Comparison of ENCODE assay signal across 15 cellular contexts in genomic region chr3:169871129-169871886, GRCh38. TPM values are rescaled to one million over a fixed set of nuclear protein-coding genes. Genes with fewer than 3 reads are reported as not detected.
A peak's percentile ranks its signal among the peaks of the same experiment; 100 is the strongest.
DNase-seq lines count a peak whose midpoint lies in the region; ATAC-seq and TF ChIP-seq lines count a peak whose summit lies in the region.
"Had no signal": no experiment of that assay in that cellular context is flagged by ENCODE, and none has a peak within 500 bp of the region (broad histone marks: within the 10 kb centered on the region; RNA-seq: fewer than 3 reads in every experiment).

No MANE protein-coding gene starts in this region.

- H3K4me1 Mint-ChIP-seq in CD4-positive, alpha-beta T cell (ENCODE audit: low read depth) = peaks cover 31% of the 10 kb centered on the region
- H3K4me1 Mint-ChIP-seq in WTC11 (peaks cover 12% of the 10 kb centered on the region), endodermal cell (peaks cover 10% of the 10 kb centered on the region)

- H3K4me3 ChIP-seq in lung (no peak overlapping the region), endodermal cell (ENCODE audit: low read length) (no peak overlapping the region), smooth muscle cell (no peak overlapping the region), lower leg skin (ENCODE audit: low read depth, poor library complexity, severe bottlenecking) (no peak overlapping the region)
- H3K4me3 ChIP-seq: right atrium auricular region had no signal

- no peaks in the 10 kb centered on the region for H3K36me3 ChIP-seq in lung (ENCODE audit: control insufficient read depth in 2 of 2, insufficient read depth in 2 of 2, low read length in 2 of 2)
- H3K36me3 ChIP-seq in endodermal cell (ENCODE audit: control insufficient read depth, insufficient read depth, low read length) = no peaks in the 10 kb centered on the region
- H3K36me3 ChIP-seq in smooth muscle cell (ENCODE audit: low read depth) = no peaks in the 10 kb centered on the region
- H3K36me3 ChIP-seq: BE2C, right atrium auricular region had no signal

- CTCF ChIA-PET in CD4-positive, alpha-beta T cell (lab: Charles Lee) = no interaction called here
- CTCF ChIA-PET in WTC11 (lab: Charles Lee) = interaction anchor here (1.4 kb wide), 1 partner anchor 166 kb away, joined by 7 read pairs; the partner anchor contains the start of gene GPR160

- WGBS in lung, 2 donors = 84 to 95% methylated on average over 2 of the region's 2 CpGs
- WGBS in endodermal cell (ENCODE audit: insufficient coverage in 1 of 2, insufficient read length in 1 of 2), 2 experiments = 85% methylated on average over 1 of the region's 2 CpGs; no CpG with 5 or more reads in 1 of the 2 experiments
- WGBS in smooth muscle cell (ENCODE audit: low lambda C conversion rate) = 97% methylated on average over 2 of the region's 2 CpGs
- 66 to 74% methylated on average over 2 of the region's 2 CpGs for WGBS in lower leg skin, 2 donors

- no peaks in the 10 kb centered on the region for H3K27me3 Mint-ChIP-seq in CD4-positive, alpha-beta T cell
- H3K27me3 Mint-ChIP-seq in WTC11 (ENCODE audit: low read depth) = no peaks in the 10 kb centered on the region
- H3K27me3 Mint-ChIP-seq in endodermal cell (ENCODE audit: insufficient read depth) = no peaks in the 10 kb centered on the region

- no peak overlapping the region for H3K4me2 ChIP-seq in smooth muscle cell

- no peaks in the 10 kb centered on the region for H3K79me2 ChIP-seq in smooth muscle cell (ENCODE audit: low read depth)

- H3K27ac ChIP-seq in CD4-positive, alpha-beta T cell (ENCODE audit: low read depth, low read length) = no peak overlapping the region
- H3K27ac ChIP-seq in lung (ENCODE audit: low read depth in 1 of 2, low read length in 1 of 2) (peak overlapping the region in 1 of 2 donors; percentile 21), endodermal cell (ENCODE audit: low read depth, low read length) (no peak overlapping the region), smooth muscle cell (ENCODE audit: low read depth) (no peak overlapping the region)
- H3K27ac ChIP-seq: right atrium auricular region had no signal

- peak; percentile 78 for ATAC-seq in CD4-positive, alpha-beta T cell (ENCODE audit: poor library complexity)
- ATAC-seq in GM21447 (IDR thresholded peaks at IDR 0.05; ENCODE audit: unreplicated experiment) (peak; percentile 55), WTC11 (peak; percentile 32; the same call in 1 of the 2 replicates), lung (ENCODE audit: insufficient read depth, low FRiP score) (peak; percentile 68), HG03025 (IDR thresholded peaks at IDR 0.05; ENCODE audit: low FRiP score, unreplicated experiment) (no peak)

- no peaks in the 10 kb centered on the region for H3K9me3 Mint-ChIP-seq in CD4-positive, alpha-beta T cell
- H3K9me3 Mint-ChIP-seq in WTC11 (peaks cover 9% of the 10 kb centered on the region), endodermal cell (peaks cover 2% of the 10 kb centered on the region)

- H4K20me1 ChIP-seq in smooth muscle cell (ENCODE audit: low read depth) = no peaks in the 10 kb centered on the region

- no peak for DNase-seq in CD4-positive, alpha-beta T cell
- DNase-seq in WTC11 (ENCODE audit: low spot score) (no peak), lung (ENCODE audit: low spot score) (peak; percentile 60), endodermal cell (no peak), smooth muscle cell (lab: John Stamatoyannopoulos, UW; ENCODE audit: unreplicated experiment) (no peak), lower leg skin (ENCODE audit: low spot score in 2 of 2) (no peak)
- DNase-seq: activated effector memory CD4-positive, alpha-beta T cell treated with anti-CD3 and anti-CD28 coated beads, Interleukin-2, amount 50 U/mL, for 16 hours; BE2C; stimulated activated naive CD4-positive, alpha-beta T cell treated with Interleukin-2 at 50 U/mL for 16 hours had no signal

- intact Hi-C loops in CD4-positive, alpha-beta T cell (cut with DNase I, micrococcal nuclease) = no loop called here
- intact Hi-C loops in lower leg skin (cut with DNase I; ENCODE audit: low total_unique reads) = no loop called here

- no peak for TF ChIP-seq CTCF in CD4-positive, alpha-beta T cell (IDR thresholded peaks at IDR 0.05)
- no peak for TF ChIP-seq CTCF in WTC11 (IDR thresholded peaks at IDR 0.05)
- no peak for TF ChIP-seq CTCF in lung (IDR thresholded peaks at IDR 0.05; ENCODE audit: control extremely low read depth, extremely low read depth)
- no peak for TF ChIP-seq CTCF in endodermal cell (conservative IDR thresholded peaks at IDR 0.05)
- TF ChIP-seq CTCF in smooth muscle cell (IDR thresholded peaks at IDR 0.05; ENCODE audit: borderline replicate concordance, insufficient read depth, poor library complexity, severe bottlenecking) = no peak
- no peak for TF ChIP-seq CTCF in lower leg skin (IDR thresholded peaks at IDR 0.05)

- no peaks in the 10 kb centered on the region for H3F3A ChIP-seq in smooth muscle cell (ENCODE audit: low read depth)

- no peaks in the 10 kb centered on the region for H3K36me3 Mint-ChIP-seq in CD4-positive, alpha-beta T cell (ENCODE audit: low read depth)
- H3K36me3 Mint-ChIP-seq in WTC11 (no peaks in the 10 kb centered on the region), endodermal cell (ENCODE audit: low read depth) (no peaks in the 10 kb centered on the region)

- H3K9me3 ChIP-seq in CD4-positive, alpha-beta T cell (ENCODE audit: control insufficient read depth, low read length) = no peaks in the 10 kb centered on the region
- no peaks in the 10 kb centered on the region for H3K9me3 ChIP-seq in lung (ENCODE audit: control insufficient read depth in 2 of 2, insufficient read depth in 1 of 2, low read length in 1 of 2)
- H3K9me3 ChIP-seq in endodermal cell (ENCODE audit: control insufficient read depth, low read length) = no peaks in the 10 kb centered on the region
- no peaks in the 10 kb centered on the region for H3K9me3 ChIP-seq in smooth muscle cell (replicated peaks; ENCODE audit: low read depth)
- H3K9me3 ChIP-seq: BE2C, right atrium auricular region had no signal

- H3K9ac ChIP-seq in endodermal cell (ENCODE audit: extremely low read depth, low read length, poor library complexity, severe bottlenecking) = no peak overlapping the region
- H3K9ac ChIP-seq in smooth muscle cell (ENCODE audit: low read depth) = no peak overlapping the region

- no peak for TF ChIP-seq POLR2A in lower leg skin (IDR thresholded peaks at IDR 0.05)

- H3K4me1 ChIP-seq in lung (ENCODE audit: control insufficient read depth in 2 of 2, insufficient read depth in 2 of 2, low read length in 2 of 2) = no peaks in the 10 kb centered on the region
- H3K4me1 ChIP-seq in endodermal cell (ENCODE audit: control insufficient read depth, insufficient read depth, low read length) = no peaks in the 10 kb centered on the region
- H3K4me1 ChIP-seq in smooth muscle cell (ENCODE audit: low read depth) = no peaks in the 10 kb centered on the region
- H3K4me1 ChIP-seq: BE2C, right atrium auricular region had no signal

- POLR2A ChIA-PET in CD4-positive, alpha-beta T cell (lab: Charles Lee) = interaction anchor here (1.7 to 3.8 kb wide), 2 partner anchors 10 to 95 kb away, joined by 6 to 22 read pairs; partner anchors contain the start of gene SEC62
- POLR2A ChIA-PET in WTC11 (lab: Charles Lee) = no interaction called here

- H3K4me3 Mint-ChIP-seq in CD4-positive, alpha-beta T cell = peak overlapping the region; percentile 54
- H3K4me3 Mint-ChIP-seq in WTC11 (no peak overlapping the region), endodermal cell (no peak overlapping the region)
- H3K4me3 Mint-ChIP-seq: nephron had no signal

- H3K27ac Mint-ChIP-seq in CD4-positive, alpha-beta T cell = peak overlapping the region; percentile 12
- H3K27ac Mint-ChIP-seq in WTC11 (no peak overlapping the region), endodermal cell (no peak overlapping the region)

- H2AFZ ChIP-seq in smooth muscle cell (ENCODE audit: low read depth) = no peak overlapping the region

- H3K27me3 ChIP-seq in CD4-positive, alpha-beta T cell (ENCODE audit: control insufficient read depth, insufficient read depth, low read length) = no peaks in the 10 kb centered on the region
- H3K27me3 ChIP-seq in lung (ENCODE audit: control insufficient read depth, insufficient read depth) (no peaks in the 10 kb centered on the region), endodermal cell (ENCODE audit: control insufficient read depth, insufficient read depth, low read length, poor library complexity, severe bottlenecking) (no peaks in the 10 kb centered on the region), smooth muscle cell (ENCODE audit: low read depth) (no peaks in the 10 kb centered on the region)
- H3K27me3 ChIP-seq: BE2C, right atrium auricular region had no signal

TF ChIP-seq in WTC11, 78 proteins besides CTCF, POLR2A, EP300 and RAD21 (continues in another document):
- TF ChIP-seq FOXJ3 (CRISPR knock-in tag; IDR thresholded peaks at IDR 0.05; ENCODE audit: borderline replicate concordance) = no peak

RNA-seq across cellular contexts. Expression of gene LRRC31, which starts 1.6 kb away (rescaled TPM):
- total RNA-seq in CD4-positive, alpha-beta T cell = not detected
- total RNA-seq in WTC11 (2021) (not detected in 3 replicates), lung (under 1 TPM; 0.14 to 0.43 TPM), endodermal cell (not detected), smooth muscle cell (not detected in 2 replicates), lower leg skin (not detected)
- polyA plus RNA-seq in lung (1 to 10 TPM in 1 of 2 donors, under 1 TPM in 1; 0.08 to 1.0 TPM), smooth muscle cell (not detected in 2 replicates)
- not detected for polyA plus RNA-seq in endodermal cell (2013, experiment 1 of 2)
- not detected for polyA plus RNA-seq in endodermal cell (2013, experiment 2 of 2)
- total RNA-seq: endothelial cell of umbilical vein, kidney epithelial cell, right atrium auricular region had no signal
- polyA plus RNA-seq: endothelial cell of umbilical vein had no signal

RNA-seq across cellular contexts. Expression of gene SAMD7, which starts 40.1 kb away (rescaled TPM):
- not detected for total RNA-seq in CD4-positive, alpha-beta T cell
- total RNA-seq in WTC11 (2021) (not detected in 3 replicates), lung (not detected), endodermal cell (not detected), smooth muscle cell (not detected in 2 replicates), lower leg skin (not detected)
- polyA plus RNA-seq in lung (not detected), smooth muscle cell (not detected in 2 replicates)
- polyA plus RNA-seq in endodermal cell (2013, experiment 1 of 2) = not detected
- polyA plus RNA-seq in endodermal cell (2013, experiment 2 of 2) = not detected
- total RNA-seq: endothelial cell of umbilical vein, kidney epithelial cell, right atrium auricular region had no signal
- polyA plus RNA-seq: endothelial cell of umbilical vein had no signal

RNA-seq across cellular contexts. Expression of gene LRRC34, which starts 58.6 kb away (rescaled TPM):
- total RNA-seq in CD4-positive, alpha-beta T cell = under 1 TPM; 0.22 to 0.52 TPM
- total RNA-seq in WTC11 (2021) = 5.3 to 8.3 TPM (median 6.0 TPM) in 3 replicates
- 10 to 100 TPM in 1 of 2 donors, 1 to 10 TPM in 1; 9.1 to 17.5 TPM for total RNA-seq in lung
- polyA plus RNA-seq in lung = 1 to 10 TPM; 2.9 to 4.6 TPM
- 10 to 100 TPM in 1 of 2 donors, 1 to 10 TPM in 1; 5.6 to 11.3 TPM for total RNA-seq in endodermal cell
- 3.5 TPM for polyA plus RNA-seq in endodermal cell (2013, experiment 1 of 2)
- polyA plus RNA-seq in endodermal cell (2013, experiment 2 of 2) = 4.3 TPM
- total RNA-seq in smooth muscle cell = 1.8 and 2.4 TPM in 2 replicates
- 1.8 and 2.5 TPM in 2 replicates for polyA plus RNA-seq in smooth muscle cell
- total RNA-seq in lower leg skin = 1 to 10 TPM in 1 of 4 donors, under 1 TPM in 2, not detected in 1; 0.34 to 1.8 (median 0.34) TPM

RNA-seq across cellular contexts. Expression of gene LRRIQ4, which starts 58.6 kb away (rescaled TPM):
- not detected for total RNA-seq in CD4-positive, alpha-beta T cell
- total RNA-seq in WTC11 (2021) (0.09 to 0.34 TPM (median 0.18 TPM) in 3 replicates), lung (under 1 TPM in 1 of 2 donors, not detected in 1; 0.09 TPM), endodermal cell (not detected), smooth muscle cell (0.18 TPM in 1 of 2 replicates, not detected in the other), lower leg skin (not detected)
- polyA plus RNA-seq in lung (under 1 TPM in 1 of 2 donors, not detected in 1; 0.03 TPM), smooth muscle cell (not detected in 2 replicates)
- not detected for polyA plus RNA-seq in endodermal cell (2013, experiment 1 of 2)
- not detected for polyA plus RNA-seq in endodermal cell (2013, experiment 2 of 2)
- total RNA-seq: endothelial cell of umbilical vein had no signal
